1 cellular context compared by ENCODE assay signal in the genomic region with DNA sequence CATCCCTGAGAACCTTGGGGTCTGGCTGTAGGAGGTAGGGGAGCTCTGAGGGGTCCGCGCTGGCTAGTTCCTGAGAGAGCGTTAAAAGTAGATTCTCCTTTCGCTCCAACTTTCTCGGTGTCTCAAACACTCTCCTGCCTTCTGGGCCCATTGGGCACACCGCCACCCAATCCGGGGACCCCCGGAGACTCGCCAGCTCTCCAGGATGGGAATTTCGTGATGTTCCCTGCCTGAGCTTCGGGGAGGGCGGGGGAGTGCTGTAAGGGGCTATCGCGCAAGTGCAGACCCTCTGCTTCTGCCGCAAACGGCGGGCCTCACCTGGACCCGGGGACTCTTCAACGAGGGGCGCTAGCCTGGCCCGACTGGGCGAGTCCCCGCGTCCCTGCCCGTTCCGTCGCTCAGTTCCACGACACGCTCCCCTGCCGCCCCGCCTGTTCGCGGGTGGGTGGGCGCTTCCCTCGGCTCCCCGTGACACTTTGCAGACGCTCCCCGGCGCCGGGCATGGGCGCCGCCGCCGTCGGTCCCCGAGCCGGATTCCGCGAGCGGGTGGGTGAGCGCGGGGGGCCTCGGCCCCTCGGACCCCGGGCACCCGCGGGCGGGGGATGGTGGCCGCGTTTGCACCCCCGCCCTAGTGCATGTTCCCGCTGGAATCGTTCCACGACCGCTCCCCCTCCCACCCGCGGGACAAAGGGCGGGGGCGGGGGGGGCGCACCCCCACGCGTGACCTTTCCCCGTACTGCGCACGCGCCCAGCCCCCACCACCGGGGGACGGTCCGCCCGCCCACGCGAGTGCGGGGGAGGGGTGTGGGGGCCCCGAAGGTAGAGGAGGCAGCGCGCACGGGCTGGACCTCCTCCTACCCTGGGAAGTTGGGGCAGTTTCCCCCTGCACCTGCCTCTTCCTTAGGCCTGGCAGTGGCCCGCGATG.
TF ChIP-seq lines count a peak whose summit lies in the region.

Gene CCDC106 (plus strand): TSS at position 481 of the 925 bp plus-strand sequence. CDS start 835 bp downstream, outside the sequence.

TF ChIP-seq in K562, 482 proteins besides CTCF, POLR2A, EP300 and RAD21 (continued from another document and continues in another):
- TF ChIP-seq ARID4B (CRISPR knock-in tag; IDR thresholded peaks at IDR 0.05) (peak; percentile 47; the same call in 1 of the 2 replicates), ZNF507 (tag; conservative IDR thresholded peaks at IDR 0.05) (no peak), NUFIP1 (IDR thresholded peaks at IDR 0.05; ENCODE audit: partially characterized antibody) (no peak), XRCC3 (IDR thresholded peaks at IDR 0.05) (no peak), CHD2 (IDR thresholded peaks at IDR 0.05; ENCODE audit: low read depth, low read length) (no peak), IRF1 (CRISPR knock-in tag; IDR thresholded peaks at IDR 0.05; ENCODE audit: borderline replicate concordance) (no peak), HCFC1 (IDR thresholded peaks at IDR 0.05; ENCODE audit: low read depth, low read length) (peak; percentile 25; the same call in 1 of the 2 replicates), NR2F6 (CRISPR knock-in tag; IDR thresholded peaks at IDR 0.05) (no peak), NR3C1 (CRISPR knock-in tag; IDR thresholded peaks at IDR 0.05) (no peak), TOE1 (IDR thresholded peaks at IDR 0.05; ENCODE audit: borderline replicate concordance) (peak; percentile 98), TOE1 (CRISPR knock-in tag; IDR thresholded peaks at IDR 0.05; ENCODE audit: borderline replicate concordance, low read depth) (no peak), ZNF184 (CRISPR knock-in tag; IDR thresholded peaks at IDR 0.05) (no peak), TGIF2 (CRISPR knock-in tag; IDR thresholded peaks at IDR 0.05) (peak; percentile 87; the same call in 1 of the 2 replicates), IFI16 (CRISPR knock-in tag; IDR thresholded peaks at IDR 0.05) (no peak), NR2C2 (CRISPR knock-in tag; IDR thresholded peaks at IDR 0.05) (peak; percentile 44; the same call in 1 of the 2 replicates), NR2C2 (tag; IDR thresholded peaks at IDR 0.05) (peak; percentile 91), NEUROD1 (IDR thresholded peaks at IDR 0.05; ENCODE audit: borderline replicate concordance, low read depth, low read length, partially characterized antibody) (peak; percentile 91), ZNF224 (CRISPR knock-in tag; IDR thresholded peaks at IDR 0.05) (no peak), PHF8 (IDR thresholded peaks at IDR 0.05; ENCODE audit: borderline replicate concordance, low read length) (peak; percentile 52; the same call in 1 of the 2 replicates), TSC22D4 (tag; IDR thresholded peaks at IDR 0.05) (no peak), ZNF274 (IDR thresholded peaks at IDR 0.05; ENCODE audit: borderline replicate concordance, low read depth, low read length) (no peak), MECOM (CRISPR knock-in tag; IDR thresholded peaks at IDR 0.05) (no peak), MCM3 (IDR thresholded peaks at IDR 0.05) (no peak), MBD2 (IDR thresholded peaks at IDR 0.05; ENCODE audit: borderline replicate concordance, low read depth) (no peak), TRIM28 (IDR thresholded peaks at IDR 0.05) (no peak; the same call in 1 of the 2 replicates), ZNF584 (CRISPR knock-in tag; IDR thresholded peaks at IDR 0.05; ENCODE audit: low read depth) (no peak), LARP7 (IDR thresholded peaks at IDR 0.05) (no peak), PCBP1 (IDR thresholded peaks at IDR 0.05; ENCODE audit: low read depth, low read length, poor library complexity, severe bottlenecking) (peak; percentile 89), KAT8 (IDR thresholded peaks at IDR 0.05; ENCODE audit: low read depth) (no peak), ZNF77 (CRISPR knock-in tag; IDR thresholded peaks at IDR 0.05) (no peak), SP2 (IDR thresholded peaks at IDR 0.05; ENCODE audit: extremely low read depth, low read depth, low read length, poor library complexity, severe bottlenecking) (no peak), NFYB (IDR thresholded peaks at IDR 0.05; ENCODE audit: extremely low read depth, insufficient read length) (no peak), MEF2D (tag; conservative IDR thresholded peaks at IDR 0.05; ENCODE audit: low read depth) (no peak; the same call in 1 of the 2 replicates), TAF7 (tag; IDR thresholded peaks at IDR 0.05) (no peak), YY1 (IDR thresholded peaks at IDR 0.05; ENCODE audit: borderline replicate concordance in 1 of 3, control insufficient read depth in 1 of 3, extremely low read depth in 1 of 3, insufficient read depth in 3 of 3, insufficient read length in 1 of 3, insufficient replicate concordance in 2 of 3, low read depth in 1 of 3, low read length in 2 of 3) (peak in 2 of 3 experiments; percentile 54 to 75), OTX1 (CRISPR knock-in tag; IDR thresholded peaks at IDR 0.05) (0 out of 2 replicates have a peak, but pooled peaks have one; percentile 40), PKNOX1 (IDR thresholded peaks at IDR 0.05) (no peak), RBM34 (IDR thresholded peaks at IDR 0.05; ENCODE audit: borderline replicate concordance, insufficient read depth, low read length) (no peak), THRA (IDR thresholded peaks at IDR 0.05) (no peak), DDX20 (tag; IDR thresholded peaks at IDR 0.05; ENCODE audit: low read depth) (no peak), PPARD (CRISPR knock-in tag; IDR thresholded peaks at IDR 0.05) (no peak), ZNF3 (CRISPR knock-in tag; IDR thresholded peaks at IDR 0.05) (no peak), SOX6 (IDR thresholded peaks at IDR 0.05) (0 out of 2 replicates have a peak, but pooled peaks have one; percentile 44), U2AF1 (optimal IDR thresholded peaks at IDR 0.05; ENCODE audit: low read depth, low read length) (peak; percentile 58), GABPA (tag; conservative IDR thresholded peaks at IDR 0.05; ENCODE audit: low read depth) (0 out of 2 replicates have a peak, but pooled peaks have one; percentile 14), JUNB (CRISPR knock-in tag; conservative IDR thresholded peaks at IDR 0.05) (no peak), SNAPC5 (CRISPR knock-in tag; IDR thresholded peaks at IDR 0.05) (no peak)
- TF ChIP-seq, protein P1, sequence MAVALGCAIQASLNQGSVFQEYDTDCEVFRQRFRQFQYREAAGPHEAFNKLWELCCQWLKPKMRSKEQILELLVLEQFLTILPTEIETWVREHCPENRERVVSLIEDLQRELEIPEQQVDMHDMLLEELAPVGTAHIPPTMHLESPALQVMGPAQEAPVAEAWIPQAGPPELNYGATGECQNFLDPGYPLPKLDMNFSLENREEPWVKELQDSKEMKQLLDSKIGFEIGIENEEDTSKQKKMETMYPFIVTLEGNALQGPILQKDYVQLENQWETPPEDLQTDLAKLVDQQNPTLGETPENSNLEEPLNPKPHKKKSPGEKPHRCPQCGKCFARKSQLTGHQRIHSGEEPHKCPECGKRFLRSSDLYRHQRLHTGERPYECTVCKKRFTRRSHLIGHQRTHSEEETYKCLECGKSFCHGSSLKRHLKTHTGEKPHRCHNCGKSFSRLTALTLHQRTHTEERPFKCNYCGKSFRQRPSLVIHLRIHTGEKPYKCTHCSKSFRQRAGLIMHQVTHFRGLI (CRISPR knock-in tag; IDR thresholded peaks at IDR 0.05): no peak
- TF ChIP-seq, protein P2, sequence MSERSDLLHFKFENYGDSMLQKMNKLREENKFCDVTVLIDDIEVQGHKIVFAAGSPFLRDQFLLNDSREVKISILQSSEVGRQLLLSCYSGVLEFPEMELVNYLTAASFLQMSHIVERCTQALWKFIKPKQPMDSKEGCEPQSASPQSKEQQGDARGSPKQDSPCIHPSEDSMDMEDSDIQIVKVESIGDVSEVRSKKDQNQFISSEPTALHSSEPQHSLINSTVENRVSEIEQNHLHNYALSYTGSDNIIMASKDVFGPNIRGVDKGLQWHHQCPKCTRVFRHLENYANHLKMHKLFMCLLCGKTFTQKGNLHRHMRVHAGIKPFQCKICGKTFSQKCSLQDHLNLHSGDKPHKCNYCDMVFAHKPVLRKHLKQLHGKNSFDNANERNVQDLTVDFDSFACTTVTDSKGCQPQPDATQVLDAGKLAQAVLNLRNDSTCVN (CRISPR knock-in tag; IDR thresholded peaks at IDR 0.05): no peak
- TF ChIP-seq, protein P3, sequence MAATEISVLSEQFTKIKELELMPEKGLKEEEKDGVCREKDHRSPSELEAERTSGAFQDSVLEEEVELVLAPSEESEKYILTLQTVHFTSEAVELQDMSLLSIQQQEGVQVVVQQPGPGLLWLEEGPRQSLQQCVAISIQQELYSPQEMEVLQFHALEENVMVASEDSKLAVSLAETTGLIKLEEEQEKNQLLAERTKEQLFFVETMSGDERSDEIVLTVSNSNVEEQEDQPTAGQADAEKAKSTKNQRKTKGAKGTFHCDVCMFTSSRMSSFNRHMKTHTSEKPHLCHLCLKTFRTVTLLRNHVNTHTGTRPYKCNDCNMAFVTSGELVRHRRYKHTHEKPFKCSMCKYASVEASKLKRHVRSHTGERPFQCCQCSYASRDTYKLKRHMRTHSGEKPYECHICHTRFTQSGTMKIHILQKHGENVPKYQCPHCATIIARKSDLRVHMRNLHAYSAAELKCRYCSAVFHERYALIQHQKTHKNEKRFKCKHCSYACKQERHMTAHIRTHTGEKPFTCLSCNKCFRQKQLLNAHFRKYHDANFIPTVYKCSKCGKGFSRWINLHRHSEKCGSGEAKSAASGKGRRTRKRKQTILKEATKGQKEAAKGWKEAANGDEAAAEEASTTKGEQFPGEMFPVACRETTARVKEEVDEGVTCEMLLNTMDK (IDR thresholded peaks at IDR 0.05; ENCODE audit: borderline replicate concordance, insufficient read depth, low read depth, low read length, poor library complexity, severe bottlenecking): no peak
- TF ChIP-seq, protein P4, sequence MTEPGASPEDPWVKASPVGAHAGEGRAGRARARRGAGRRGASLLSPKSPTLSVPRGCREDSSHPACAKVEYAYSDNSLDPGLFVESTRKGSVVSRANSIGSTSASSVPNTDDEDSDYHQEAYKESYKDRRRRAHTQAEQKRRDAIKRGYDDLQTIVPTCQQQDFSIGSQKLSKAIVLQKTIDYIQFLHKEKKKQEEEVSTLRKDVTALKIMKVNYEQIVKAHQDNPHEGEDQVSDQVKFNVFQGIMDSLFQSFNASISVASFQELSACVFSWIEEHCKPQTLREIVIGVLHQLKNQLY (CRISPR knock-in tag; conservative IDR thresholded peaks at IDR 0.05): no peak
- TF ChIP-seq, protein P5, sequence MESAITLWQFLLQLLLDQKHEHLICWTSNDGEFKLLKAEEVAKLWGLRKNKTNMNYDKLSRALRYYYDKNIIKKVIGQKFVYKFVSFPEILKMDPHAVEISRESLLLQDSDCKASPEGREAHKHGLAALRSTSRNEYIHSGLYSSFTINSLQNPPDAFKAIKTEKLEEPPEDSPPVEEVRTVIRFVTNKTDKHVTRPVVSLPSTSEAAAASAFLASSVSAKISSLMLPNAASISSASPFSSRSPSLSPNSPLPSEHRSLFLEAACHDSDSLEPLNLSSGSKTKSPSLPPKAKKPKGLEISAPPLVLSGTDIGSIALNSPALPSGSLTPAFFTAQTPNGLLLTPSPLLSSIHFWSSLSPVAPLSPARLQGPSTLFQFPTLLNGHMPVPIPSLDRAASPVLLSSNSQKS (CRISPR knock-in tag; IDR thresholded peaks at IDR 0.05): no peak
